In genomic region chr15:56035166-56035565, GRCh38 we compare ENCODE assay signal across 8 cellular contexts.
"Had no signal": no experiment of that assay in that cellular context is flagged by ENCODE, and none has a peak within 500 bp of the region (broad histone marks: within the 10 kb centered on the region; RNA-seq: fewer than 3 reads in every experiment).

No MANE protein-coding gene starts in this region.

- H3K9me3 Mint-ChIP-seq: GM23338, H9, HFFc6, IgD-negative memory B cell had no signal

- H3K27ac Mint-ChIP-seq: GM23338, H9, HFFc6, IgD-negative memory B cell had no signal

- DNase-seq: H9, HCEC 1CT, HFFc6, KBM-7 had no signal

- H3K4me2 ChIP-seq: GM23338 had no signal

- H3K4me1 Mint-ChIP-seq: GM23338, IgD-negative memory B cell had no signal

- H3K4me3 ChIP-seq: GM23338 had no signal

- H3K4me3 Mint-ChIP-seq: GM23338, H9, HFFc6, IgD-negative memory B cell had no signal

- ATAC-seq: GM23338, HepG2 had no signal

- H3K27ac ChIP-seq: HL-60 had no signal
